18 cellular contexts compared by ENCODE assay signal in the genomic region with DNA sequence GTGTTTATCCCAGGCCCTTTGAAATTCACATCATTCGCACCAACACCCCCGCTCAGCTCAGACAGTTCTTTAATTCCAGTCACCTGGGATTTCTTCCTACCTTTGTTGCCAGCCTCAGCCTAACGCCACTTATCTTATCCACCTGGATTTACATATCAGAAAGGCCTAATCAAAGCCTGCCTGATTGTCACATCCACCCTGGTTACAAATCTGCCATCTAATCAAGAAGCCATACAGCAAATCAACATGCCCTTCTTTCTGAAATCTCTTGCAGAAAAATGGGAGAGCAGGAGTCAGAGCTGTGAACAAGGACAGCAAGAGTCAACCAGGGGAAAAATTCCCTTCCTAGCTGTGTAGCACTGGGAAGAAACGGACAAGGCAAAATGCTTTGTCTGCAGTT.
A peak's percentile ranks its signal among the peaks of the same experiment; 100 is the strongest.
DNase-seq lines count a peak whose midpoint lies in the region; ATAC-seq and TF ChIP-seq lines count a peak whose summit lies in the region.
"Had no signal": no experiment of that assay in that cellular context is flagged by ENCODE, and none has a peak within 500 bp of the region (broad histone marks: within the 10 kb centered on the region; RNA-seq: fewer than 3 reads in every experiment).

No MANE protein-coding gene starts in this region.

- CTCF ChIA-PET in WTC11 (lab: Charles Lee), result no interaction called here

- H3K4me1 Mint-ChIP-seq in H9 (peaks cover 55% of the 10 kb centered on the region in 2 experiments), WTC11 (peaks cover 65% of the 10 kb centered on the region), progenitor cell of endocrine pancreas (ENCODE audit: low read depth) (peaks cover 11% of the 10 kb centered on the region), HFFc6 (ENCODE audit: low read depth) (no peaks in the 10 kb centered on the region)
- H3K4me1 Mint-ChIP-seq: CD14-positive monocyte, IgD-negative memory B cell had no signal

- H4K20me1 ChIP-seq in H9 (ENCODE audit: control insufficient read depth, insufficient read depth, insufficient read length), result no peaks in the 10 kb centered on the region

- no peaks in the 10 kb centered on the region for H3K79me2 ChIP-seq in H9 (ENCODE audit: insufficient read depth, low read length)
- H3K79me2 ChIP-seq in mesendoderm (ENCODE audit: control insufficient read depth, insufficient read depth, low read length), result no peaks in the 10 kb centered on the region

- no peak overlapping the region for H2BK120ac ChIP-seq in H9 (ENCODE audit: low read depth, low read length, poor library complexity, severe bottlenecking)
- peak overlapping the region; percentile 83 for H2BK120ac ChIP-seq in mesendoderm (ENCODE audit: low read depth, low read length)

- peak overlapping the region; percentile 4 for H3K4me2 ChIP-seq in H9 (ENCODE audit: insufficient read depth, insufficient read length, low read length)
- no peak overlapping the region for H3K4me2 ChIP-seq in mesendoderm (ENCODE audit: low read length)
- H3K4me2 ChIP-seq: A549 had no signal

- no peak overlapping the region for H2AFZ ChIP-seq in H9 (ENCODE audit: low read length)

- ATAC-seq in WTC11, result no peak
- ATAC-seq in HG02588 (IDR thresholded peaks at IDR 0.05; ENCODE audit: unreplicated experiment), result no peak
- ATAC-seq: A549; CD8-positive, alpha-beta T cell had no signal

- H3K56ac ChIP-seq in H9 (ENCODE audit: insufficient read length, low read depth, low read length), result no peak overlapping the region
- H3K56ac ChIP-seq in mesendoderm (ENCODE audit: low read length), result peak overlapping the region; percentile 68

- no peaks in the 10 kb centered on the region for H3K9me3 ChIP-seq in H9 (ENCODE audit: control insufficient read depth, low read depth, low read length)
- H3K9me3 ChIP-seq: A549 had no signal

- H3K9me3 Mint-ChIP-seq in H9 (no peaks in the 10 kb centered on the region), WTC11 (peaks cover 4% of the 10 kb centered on the region), progenitor cell of endocrine pancreas (ENCODE audit: low read depth) (no peaks in the 10 kb centered on the region), HFFc6 (peaks cover 40% of the 10 kb centered on the region)
- H3K9me3 Mint-ChIP-seq: CD8-positive, alpha-beta T cell; IgD-negative memory B cell had no signal

- H3K36me3 Mint-ChIP-seq in H9 (ENCODE audit: insufficient read depth in 1 of 3, low read depth in 3 of 3), result peaks cover 0 to 6% (median 0%) of the 10 kb centered on the region in 3 experiments; a peak in 2 of 7 replicates
- H3K36me3 Mint-ChIP-seq in WTC11, result peaks cover 5% of the 10 kb centered on the region
- no peaks in the 10 kb centered on the region for H3K36me3 Mint-ChIP-seq in progenitor cell of endocrine pancreas (ENCODE audit: insufficient read depth)
- no peaks in the 10 kb centered on the region for H3K36me3 Mint-ChIP-seq in HFFc6 (ENCODE audit: low read depth)
- H3K36me3 Mint-ChIP-seq: CD14-positive monocyte; CD8-positive, alpha-beta T cell; IgD-negative memory B cell had no signal

- H3K4me1 ChIP-seq in H9 (ENCODE audit: insufficient read depth, low read length) (peaks cover 16% of the 10 kb centered on the region), mesendoderm (ENCODE audit: control insufficient read depth, low read depth, low read length) (peaks cover 31% of the 10 kb centered on the region)
- H3K4me1 ChIP-seq: A549 had no signal

- H2BK15ac ChIP-seq in H9 (ENCODE audit: low read depth, low read length) (no peak overlapping the region), mesendoderm (replicated peaks; ENCODE audit: low read depth) (peak overlapping the region; percentile 41)

- H3T11ph ChIP-seq in H9 (ENCODE audit: low read length), result no peak overlapping the region

- H3K27me3 Mint-ChIP-seq in H9 (ENCODE audit: low read depth), result peaks cover 2% of the 10 kb centered on the region; the same call in 1 of the 2 replicates
- no peaks in the 10 kb centered on the region for H3K27me3 Mint-ChIP-seq in WTC11 (ENCODE audit: low read depth)
- peaks cover 16% of the 10 kb centered on the region for H3K27me3 Mint-ChIP-seq in progenitor cell of endocrine pancreas
- H3K27me3 Mint-ChIP-seq in HFFc6 (ENCODE audit: insufficient read depth), result no peaks in the 10 kb centered on the region; the same call in 1 of the 2 replicates
- H3K27me3 Mint-ChIP-seq: IgD-negative memory B cell had no signal

- TF ChIP-seq CTCF in H9 (conservative IDR thresholded peaks at IDR 0.05), result no peak
- TF ChIP-seq CTCF in WTC11 (IDR thresholded peaks at IDR 0.05), result no peak
- TF ChIP-seq CTCF in progenitor cell of endocrine pancreas (IDR thresholded peaks at IDR 0.05; ENCODE audit: unreplicated experiment), result no peak
- no peak for TF ChIP-seq CTCF in HFFc6 (IDR thresholded peaks at IDR 0.05)

- H3K9ac ChIP-seq in H9 (ENCODE audit: extremely low read depth, insufficient read length, low read length) (no peak overlapping the region), mesendoderm (ENCODE audit: low read length) (peak overlapping the region; percentile 22)

- H3K18ac ChIP-seq in H9 (ENCODE audit: insufficient read length, low read depth, low read length), result no peak overlapping the region
- peak overlapping the region; percentile 76 for H3K18ac ChIP-seq in mesendoderm (ENCODE audit: low read length)

- H2BK5ac ChIP-seq in H9 (ENCODE audit: insufficient read length, low read length) (no peak overlapping the region), mesendoderm (ENCODE audit: low read length) (peak overlapping the region; percentile 78)

- H3K23ac ChIP-seq in H9 (ENCODE audit: insufficient read length, low read depth, low read length) (no peak overlapping the region), mesendoderm (ENCODE audit: low read length) (no peak overlapping the region)

- H4K5ac ChIP-seq in H9 (ENCODE audit: insufficient read length, low read depth, low read length) (no peak overlapping the region), mesendoderm (ENCODE audit: low read length) (no peak overlapping the region)

- H3K4me3 Mint-ChIP-seq in H9 (peak overlapping the region in 1 of 2 experiments; percentile 22; a peak in 1 of 5 replicates), WTC11 (no peak overlapping the region), progenitor cell of endocrine pancreas (ENCODE audit: low read depth) (no peak overlapping the region), HFFc6 (no peak overlapping the region)
- H3K4me3 Mint-ChIP-seq: CD14-positive monocyte; CD8-positive, alpha-beta T cell; IgD-negative memory B cell had no signal

- H3K79me1 ChIP-seq in H9 (ENCODE audit: insufficient read depth, low read depth, low read length, poor library complexity, severe bottlenecking) (no peaks in the 10 kb centered on the region), mesendoderm (ENCODE audit: low read length) (no peaks in the 10 kb centered on the region)

- POLR2A ChIA-PET in WTC11 (lab: Charles Lee), result interaction anchor here (0.6 kb wide), 1 partner anchor 161 kb away, joined by 3 read pairs; no protein-coding TSS in a partner anchor

- H3K4ac ChIP-seq in H9 (ENCODE audit: low read depth, low read length), result no peak overlapping the region
- peak overlapping the region; percentile 43 for H3K4ac ChIP-seq in mesendoderm (ENCODE audit: low read depth, low read length)

- H3K36me3 ChIP-seq in mesendoderm (ENCODE audit: control insufficient read depth, insufficient read depth, low read length), result no peaks in the 10 kb centered on the region

- no peak for DNase-seq in H9
- no peak for DNase-seq in WTC11 (ENCODE audit: low spot score)
- peak; percentile 95 for DNase-seq in mesendoderm
- DNase-seq in progenitor cell of endocrine pancreas (ENCODE audit: low spot score, unreplicated experiment), result no peak
- no peak for DNase-seq in NCI-H187 (lab: John Stamatoyannopoulos, UW)
- no peak for DNase-seq in HFFc6
- DNase-seq: CD8-positive, alpha-beta T cell; COR-L47; DMS153; DMS79 treated with DMSO at 0.1 percent for 48 hours; EL; GDM1; KG1 had no signal

- no peak overlapping the region for H4K8ac ChIP-seq in H9 (replicated peaks; ENCODE audit: insufficient read length, low read depth, low read length)
- H4K8ac ChIP-seq in mesendoderm (ENCODE audit: low read depth, low read length), result no peak overlapping the region

- no CpG with 5 or more reads among the region's 4 CpGs for WGBS in H9 (ENCODE audit: extremely low coverage, insufficient read length, low lambda C conversion rate)
- WGBS in mesendoderm (ENCODE audit: extremely low coverage, insufficient coverage, low lambda C conversion rate), result no CpG with 5 or more reads among the region's 4 CpGs

- H4K91ac ChIP-seq in H9 (ENCODE audit: insufficient read length, low read depth, low read length), result no peak overlapping the region

- H3K27me3 ChIP-seq in H9 (ENCODE audit: insufficient read depth, low read length), result no peaks in the 10 kb centered on the region
- H3K27me3 ChIP-seq in mesendoderm (ENCODE audit: insufficient read depth, low read length, poor library complexity), result no peaks in the 10 kb centered on the region

- H2BK20ac ChIP-seq in H9 (ENCODE audit: low read depth, low read length, poor library complexity, severe bottlenecking), result no peak overlapping the region

- H2BK12ac ChIP-seq in H9 (ENCODE audit: insufficient read length, low read depth, low read length), result no peak overlapping the region

- H3K4me3 ChIP-seq in mesendoderm (ENCODE audit: low read length), result no peak overlapping the region
- H3K4me3 ChIP-seq: A549 had no signal

- no peak overlapping the region for H3K27ac ChIP-seq in H9 (ENCODE audit: insufficient read length, low read depth, low read length)
- H3K27ac ChIP-seq in mesendoderm (ENCODE audit: low read depth, low read length), result peak overlapping the region; percentile 60
- H3K27ac ChIP-seq: A549, HL-60 had no signal

- H3K14ac ChIP-seq in H9 (ENCODE audit: insufficient read depth, low read length), result no peak overlapping the region

- H3K23me2 ChIP-seq in H9 (ENCODE audit: insufficient read length, low read depth, low read length, poor library complexity, severe bottlenecking), result no peaks in the 10 kb centered on the region

- H3K27ac Mint-ChIP-seq in H9, result peak overlapping the region in 2 of 3 experiments; percentile 49 to 57; a peak in 4 of 7 replicates
- H3K27ac Mint-ChIP-seq in WTC11, result peak overlapping the region; percentile 1
- peak overlapping the region; percentile 25 for H3K27ac Mint-ChIP-seq in progenitor cell of endocrine pancreas
- no peak overlapping the region for H3K27ac Mint-ChIP-seq in HFFc6
- H3K27ac Mint-ChIP-seq: CD14-positive monocyte; CD8-positive, alpha-beta T cell; IgD-negative memory B cell had no signal

- H2AK5ac ChIP-seq in H9 (ENCODE audit: insufficient read length, low read length), result no peak overlapping the region
- peak overlapping the region; percentile 47 for H2AK5ac ChIP-seq in mesendoderm (ENCODE audit: low read length)

TF ChIP-seq in WTC11, 78 proteins besides CTCF, POLR2A, EP300 and RAD21 (continues in another document):
- no peak for TF ChIP-seq ZNF121 (CRISPR knock-in tag; IDR thresholded peaks at IDR 0.05)
- no peak for TF ChIP-seq ELF4 (CRISPR knock-in tag; IDR thresholded peaks at IDR 0.05; ENCODE audit: low read depth)
- no peak for TF ChIP-seq NFATC4 (CRISPR knock-in tag; IDR thresholded peaks at IDR 0.05)
- TF ChIP-seq ZBTB21 (CRISPR knock-in tag; IDR thresholded peaks at IDR 0.05; ENCODE audit: borderline replicate concordance), result no peak
